Comparison of ENCODE assay signal across 18 cellular contexts in genomic region chr6:53879608-53880007, GRCh38.
"Had no signal": no experiment of that assay in that cellular context is flagged by ENCODE, and none has a peak within 500 bp of the region (broad histone marks: within the 10 kb centered on the region; RNA-seq: fewer than 3 reads in every experiment).

No MANE protein-coding gene starts in this region.

- DNase-seq: activated B cell treated with CpG ODN at 0.5 μM for 24 hours; activated CD4-positive, alpha-beta T cell treated with anti-CD3 and anti-CD28 coated beads for 36 hours; activated CD4-positive, alpha-beta T cell treated with anti-CD3 and anti-CD28 coated beads, Interleukin-2, amount 50 U/mL, for 4 hours; activated effector memory CD4-positive, alpha-beta T cell treated with Interleukin-2 at 50 U/mL for 16 hours; activated naive CD4-positive, alpha-beta T cell treated with anti-CD3 and anti-CD28 coated beads, Interleukin-2, amount 10 ng/mL, durations not matched to agents 7 days and 5 days; activated naive CD8-positive, alpha-beta T cell treated with anti-CD3 and anti-CD28 coated beads, Interleukin-2, amount 50 U/mL, for 24 hours; activated T-cell treated with anti-CD3 and anti-CD28 coated beads, Interleukin-2, amount 50 U/mL, for 48 hours; foreskin melanocyte; left ventricle myocardium superior; mammary epithelial cell; midbrain; stimulated activated CD4-positive, alpha-beta T cell treated with anti-CD3 and anti-CD28 coated beads, Interleukin-2, amount 100 ng/mL, for 48 hours; stimulated activated CD8-positive, alpha-beta memory T cell treated with anti-CD3 and anti-CD28 coated beads, Interleukin-4, amount 100 ng/mL, for 48 hours; stimulated activated naive B cell treated with anti-CD40 and anti-IgM and Interleukin-4, amounts not matched to agents 10 μg/mL and 1 μg/mL and 100 μg/mL, for 72 hours; T-helper 9 cell; transverse colon had no signal

- H3K27me3 ChIP-seq: cardiac muscle cell, transverse colon had no signal

- H3K36me3 ChIP-seq: cardiac muscle cell had no signal

- H3K4me3 ChIP-seq: cardiac muscle cell, transverse colon had no signal

- ATAC-seq: activated CD4-positive, alpha-beta T cell treated with anti-CD3 and anti-CD28 coated beads for 36 hours; activated naive CD8-positive, alpha-beta T cell treated with anti-CD3 and anti-CD28 coated beads, Interleukin-2, amount 50 U/mL, for 24 hours; left ventricle myocardium superior; natural killer cell treated with Interleukin-12 subunit alpha and Interleukin-12 subunit beta and Interleukin-15 and Interleukin-18, amount 100 ng/mL, for 72 hours; stimulated activated naive B cell treated with anti-CD40 and anti-IgM and Interleukin-4, amounts not matched to agents 10 μg/mL and 1 μg/mL and 100 μg/mL, for 72 hours had no signal
